22 cellular contexts compared by ENCODE assay signal in the genomic region with DNA sequence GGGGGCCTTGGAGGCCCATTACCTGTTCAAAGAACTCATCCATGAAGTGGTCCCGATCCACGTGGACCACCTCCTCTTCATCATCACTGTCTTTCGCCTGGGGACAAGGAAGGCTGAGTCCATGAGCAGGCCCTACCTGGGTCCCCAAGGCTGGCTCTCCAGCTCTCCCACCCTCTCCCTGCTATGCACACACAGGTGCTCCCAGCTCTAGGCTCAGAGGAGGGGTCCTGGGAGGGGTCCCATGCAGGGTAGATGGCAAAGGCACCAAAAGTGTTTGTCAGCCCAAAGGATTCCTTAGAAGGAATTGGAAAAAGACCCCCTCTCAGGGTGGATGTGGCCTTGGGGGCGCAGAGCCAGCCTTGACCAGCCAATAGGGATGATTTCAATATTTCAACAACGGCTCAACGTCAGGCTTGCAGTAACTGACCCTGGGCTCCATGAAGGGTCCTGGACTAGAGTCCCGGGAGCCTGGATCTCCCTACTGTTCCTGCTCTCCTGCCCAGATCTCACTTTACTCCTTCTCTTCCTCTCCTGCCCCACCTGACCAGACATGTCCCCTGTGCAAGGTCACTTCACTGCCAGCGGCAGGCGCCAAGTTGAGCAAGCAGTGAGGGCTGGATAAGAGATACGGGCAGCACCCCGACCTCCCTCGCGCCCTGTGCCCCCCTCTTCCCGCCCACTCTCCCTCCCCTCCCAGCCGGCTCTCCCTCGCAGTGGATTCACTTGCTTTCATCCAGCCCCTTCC. TPM values are rescaled to one million over a fixed set of nuclear protein-coding genes. Genes with fewer than 3 reads are reported as not detected.
A peak's percentile ranks its signal among the peaks of the same experiment; 100 is the strongest.
DNase-seq lines count a peak whose midpoint lies in the region; ATAC-seq, FAIRE-seq and TF ChIP-seq lines count a peak whose summit lies in the region.
"Had no signal": no experiment of that assay in that cellular context is flagged by ENCODE, and none has a peak within 500 bp of the region (broad histone marks: within the 10 kb centered on the region; RNA-seq: fewer than 3 reads in every experiment).

No MANE protein-coding gene starts in this region.

- no peak for TF ChIP-seq EP300 in K562 (IDR thresholded peaks at IDR 0.05; ENCODE audit: low read length)
- no peak for TF ChIP-seq EP300 in suprapubic skin (IDR thresholded peaks at IDR 0.05)

- H3K4me1 ChIP-seq in K562 (replicated peaks in 1 of 2; ENCODE audit: control insufficient read depth in 2 of 2, insufficient read depth in 2 of 2, low read length in 2 of 2) = peaks cover 37 to 44% of the 10 kb centered on the region in 2 experiments
- peaks cover 41% of the 10 kb centered on the region for H3K4me1 ChIP-seq in keratinocyte (ENCODE audit: control insufficient read depth, extremely low read depth, insufficient read depth, low read length)
- H3K4me1 ChIP-seq in suprapubic skin = peaks cover 48% of the 10 kb centered on the region
- H3K4me1 ChIP-seq: prostate gland had no signal

- DNase-seq in K562 (ENCODE audit: extremely low read depth in 1 of 4, low spot score in 3 of 4) (peak in 1 of 4 experiments; percentile 44), keratinocyte (ENCODE audit: low read depth, low spot score) (no peak), suprapubic skin (ENCODE audit: low spot score in 2 of 2) (no peak), Kasumi-1 (lab: John Stamatoyannopoulos, UW) (no peak)
- no peak for DNase-seq in activated CD4-positive, CD25-positive, alpha-beta regulatory T cell (lab: John Stamatoyannopoulos, UW)
- DNase-seq: activated CD8-positive, alpha-beta T cell treated with anti-CD3 and anti-CD28 coated beads, Interleukin-2, amount 10 ng/mL, durations not matched to agents 7 days and 5 days; activated naive CD4-positive, alpha-beta T cell treated with Interleukin-2 at 50 U/mL for 16 hours; activated T-cell treated with anti-CD3 and anti-CD28 coated beads, Interleukin-2, amount 50 U/mL, for 1 hour; CD4-positive, alpha-beta T cell; DMS153; NCI-H1436; NCI-H526; RPMI8226; stimulated activated naive CD4-positive, alpha-beta T cell treated with Interleukin-2 at 50 U/mL for 16 hours; T-helper 9 cell had no signal

- intact Hi-C loops in K562 (cut with micrococcal nuclease) = no loop called here

- no peaks in the 10 kb centered on the region for H3K79me2 ChIP-seq in K562 (ENCODE audit: control insufficient read depth, insufficient read depth, low read length)
- H3K79me2 ChIP-seq in keratinocyte (ENCODE audit: control insufficient read depth, insufficient read depth, low read length) = no peaks in the 10 kb centered on the region

- no peak for ATAC-seq in K562
- ATAC-seq: activated CD4-positive, CD25-positive, alpha-beta regulatory T cell treated with anti-CD3 and anti-CD28 coated beads, Interleukin-2, amount 50 U/mL, for 24 hours; activated CD8-positive, alpha-beta T cell treated with anti-CD3 and anti-CD28 coated beads, Interleukin-2, amount 10 ng/mL, durations not matched to agents 7 days and 5 days; natural killer cell treated with Interleukin-12 subunit alpha and Interleukin-12 subunit beta and Interleukin-15 and Interleukin-18, amount 100 ng/mL, for 72 hours had no signal

- H3K36me3 ChIP-seq in K562 (ENCODE audit: control insufficient read depth, insufficient read depth, low read length) = no peaks in the 10 kb centered on the region
- H3K36me3 ChIP-seq in keratinocyte (ENCODE audit: control insufficient read depth in 2 of 2, extremely low read depth in 1 of 2, insufficient read depth in 2 of 2, low read length in 2 of 2) = no peaks in the 10 kb centered on the region
- no peaks in the 10 kb centered on the region for H3K36me3 ChIP-seq in suprapubic skin
- H3K36me3 ChIP-seq: esophagus muscularis mucosa, prostate gland, tibial nerve had no signal

- H3K27me3 ChIP-seq in K562 (ENCODE audit: control insufficient read depth in 2 of 2, insufficient read depth in 2 of 2, low read length in 2 of 2) (no peaks in the 10 kb centered on the region), keratinocyte (ENCODE audit: control insufficient read depth, extremely low read depth, insufficient read depth, low read length) (no peaks in the 10 kb centered on the region), suprapubic skin (no peaks in the 10 kb centered on the region)
- H3K27me3 ChIP-seq: tibial nerve had no signal

- H3K4me3 ChIP-seq in K562 = no peak overlapping the region
- H3K4me3 ChIP-seq in keratinocyte (ENCODE audit: control insufficient read depth in 2 of 3, extremely low read depth in 1 of 3, insufficient read depth in 2 of 3, low read depth in 1 of 3, low read length in 3 of 3) = peak overlapping the region in 2 of 3 experiments; percentile 16 to 19
- H3K4me3 ChIP-seq in suprapubic skin = peak overlapping the region; percentile 21
- H3K4me3 ChIP-seq: esophagus muscularis mucosa, prostate gland, tibial nerve had no signal

- H3K9me1 ChIP-seq in K562 (ENCODE audit: control insufficient read depth, insufficient read depth, low read length) (no peaks in the 10 kb centered on the region), keratinocyte (ENCODE audit: control insufficient read depth, extremely low read depth, insufficient read depth, low read length) (peaks cover 3% of the 10 kb centered on the region)

- CTCF ChIA-PET in K562 (lab: Yijun Ruan, JAX; ENCODE audit: low intra/inter-chr PET ratio) = no interaction called here

- no TSS peak for BruUV-seq in K562 (replicated peaks; lab: Mats Ljungman, UMichigan)

- no peak overlapping the region for H3K4me2 ChIP-seq in K562 (ENCODE audit: insufficient read depth, low read length)
- H3K4me2 ChIP-seq in keratinocyte (ENCODE audit: control insufficient read depth, extremely low read depth, insufficient read depth, low read depth, low read length) = peak overlapping the region; percentile 56

- no peak for TF ChIP-seq CTCF in K562 (IDR thresholded peaks at IDR 0.05 in 2 of 3, conservative IDR thresholded peaks at IDR 0.05 in 1 of 3; ENCODE audit: insufficient read depth in 2 of 3, low read depth in 1 of 3, low read length in 3 of 3)
- no peak for TF ChIP-seq CTCF in keratinocyte (optimal IDR thresholded peaks at IDR 0.05 in 1 of 3, IDR thresholded peaks at IDR 0.05 in 1 of 3, conservative IDR thresholded peaks at IDR 0.05 in 1 of 3; ENCODE audit: extremely low read depth in 1 of 3, insufficient read depth in 2 of 3, low read length in 3 of 3)
- no peak for TF ChIP-seq CTCF in suprapubic skin (IDR thresholded peaks at IDR 0.05)

- peak overlapping the region in 1 of 2 experiments; percentile 82; a peak in 1 of 4 replicates for H3K9ac ChIP-seq in K562 (ENCODE audit: insufficient read depth in 1 of 2, low read depth in 2 of 2, low read length in 2 of 2)
- H3K9ac ChIP-seq in keratinocyte (ENCODE audit: control insufficient read depth, extremely low read depth, insufficient read depth, low read length) = no peak overlapping the region

- H3K27ac ChIP-seq in K562 (ENCODE audit: extremely low read depth, low read depth, low read length) (no peak overlapping the region), keratinocyte (ENCODE audit: control insufficient read depth, insufficient read depth, low read length) (no peak overlapping the region), suprapubic skin (peak overlapping the region; percentile 62)
- H3K27ac ChIP-seq: esophagus muscularis mucosa, tibial nerve had no signal

- no peaks in the 10 kb centered on the region for H3K9me3 ChIP-seq in K562 (replicated peaks; ENCODE audit: control insufficient read depth, insufficient read depth, low read depth, low read length)
- no peaks in the 10 kb centered on the region for H3K9me3 ChIP-seq in keratinocyte (ENCODE audit: control insufficient read depth, low read depth, low read length)
- H3K9me3 ChIP-seq in suprapubic skin = no peaks in the 10 kb centered on the region
- H3K9me3 ChIP-seq: esophagus muscularis mucosa, prostate gland, tibial nerve had no signal

- peak overlapping the region; percentile 20; the same call in 1 of the 2 replicates for H2AFZ ChIP-seq in K562 (ENCODE audit: low read depth, low read length)
- H2AFZ ChIP-seq in keratinocyte (ENCODE audit: control insufficient read depth, low read length) = peak overlapping the region; percentile 44

- FAIRE-seq in K562 (lab: Jason Lieb, UNC) (no peak), keratinocyte (lab: Jason Lieb, UNC) (no peak)
- FAIRE-seq: G401.6 had no signal

- dilution Hi-C loops in keratinocyte (cut with MboI; ENCODE audit: extremely low pct_ligation_motif_present, low sequenced_read_pairs) = no loop called here

- TF ChIP-seq POLR2A in K562 (conservative IDR thresholded peaks at IDR 0.05) (no peak), suprapubic skin (IDR thresholded peaks at IDR 0.05) (no peak)

- 43% methylated on average over 8 of the region's 16 CpGs for WGBS in K562 (ENCODE audit: insufficient coverage, low coverage, missing lambda C conversion rate)
- WGBS in suprapubic skin = 44% methylated on average over 16 of the region's 16 CpGs

- POLR2A ChIA-PET in K562 (lab: Yijun Ruan, JAX) = interaction anchor here (0.7 to 2.1 kb wide), 2 partner anchors 178 to 201 kb away, joined by 3 to 13 read pairs; a partner anchor contains a TSS

- in situ Hi-C loops in K562 (cut with MboI) = no loop called here

- H4K20me1 ChIP-seq in K562 (replicated peaks; ENCODE audit: control insufficient read depth, insufficient read depth, low read length) (no peaks in the 10 kb centered on the region), keratinocyte (ENCODE audit: control insufficient read depth, extremely low read depth, insufficient read depth, low read length) (no peaks in the 10 kb centered on the region)

- no peak for TF ChIP-seq RAD21 in K562 (CRISPR knock-in tag; conservative IDR thresholded peaks at IDR 0.05 in 1 of 2, IDR thresholded peaks at IDR 0.05 in 1 of 2)

RNA-seq across cellular contexts. Expression of a gene that starts 8.8 kb away (rescaled TPM):
- 15.5 and 33.2 TPM in 2 replicates for total RNA-seq in K562 (2011; cell fraction: chromatin; rRNA removed; ENCODE audit: low replicate concordance)
- 14.7 and 18.7 TPM in 2 replicates for total RNA-seq in K562 (2011; cell fraction: nucleolus; rRNA removed)
- 20.5 and 24.8 TPM in 2 replicates for total RNA-seq in K562 (2011; cell fraction: nucleoplasm; rRNA removed)
- 0.78 and 0.86 TPM in 2 replicates for total RNA-seq in K562 (2014; rRNA removed)
- 0.73 and 0.80 TPM in 2 replicates for total RNA-seq in K562 (2014; rRNA removed; fragmentation: Illumina TruSeq; extraction: Trizol)
- total RNA-seq in K562 (2015; rRNA removed; fragmentation: Illumina TruSeq; extraction: Trizol) = 0.79 and 1.1 TPM in 2 replicates
- total RNA-seq in K562 (2021) = 1.5 and 2.5 TPM in 2 replicates
- 1.2 and 3.0 TPM in 2 replicates for polyA plus RNA-seq in K562 (2011; rRNA removed)
- polyA plus RNA-seq in K562 (2011; cell fraction: cytosol; rRNA removed) = 1.3 and 2.3 TPM in 2 replicates
- polyA plus RNA-seq in K562 (2011; cell fraction: nucleus; rRNA removed) = 13.0 and 14.6 TPM in 2 replicates
- 1.4 and 2.7 TPM in 2 replicates for polyA plus RNA-seq in K562 (2012)
- polyA plus RNA-seq in K562 (2014; fragmentation: Illumina TruSeq; extraction: Trizol) = 0.80 and 1.6 TPM in 2 replicates
- under 1 TPM; 0.07 to 0.08 TPM for polyA plus RNA-seq in K562 (2014; fragmentation: Nextera tagmentation; extraction: Ambion mirVana)
- 1.2 and 2.1 TPM in 2 replicates for polyA plus RNA-seq in K562 (2014; rRNA removed)
- 3.0 and 6.1 TPM in 2 replicates for polyA minus RNA-seq in K562 (2011; rRNA and poly(A)+ RNA removed)
- 2.7 and 3.6 TPM in 2 replicates for polyA minus RNA-seq in K562 (2011; cell fraction: cytosol; rRNA and poly(A)+ RNA removed)
- polyA minus RNA-seq in K562 (2011; cell fraction: nucleus; rRNA and poly(A)+ RNA removed) = 5.5 and 8.1 TPM in 2 replicates
- polyA plus RNA-seq in keratinocyte = 0.34 to 0.55 TPM (median 0.50 TPM) in 3 replicates
- 1.2 TPM for polyA plus RNA-seq in keratinocyte (2011; ENCODE audit: low read depth)
- 0.19 and 0.44 TPM in 2 replicates for polyA plus RNA-seq in keratinocyte (2011; cell fraction: cytosol; rRNA removed)
- 3.5 and 5.4 TPM in 2 replicates for polyA plus RNA-seq in keratinocyte (2011; cell fraction: nucleus; rRNA removed)
- polyA plus RNA-seq in keratinocyte (2012; ENCODE audit: low replicate concordance) = 0.29 and 0.63 TPM in 2 replicates
- 0.63 to 3.0 TPM (median 0.70 TPM) in 3 replicates for polyA minus RNA-seq in keratinocyte
- 0.38 TPM for polyA minus RNA-seq in keratinocyte (2011; cell fraction: cytosol; rRNA and poly(A)+ RNA removed)
- polyA minus RNA-seq in keratinocyte (2011; cell fraction: nucleus; rRNA and poly(A)+ RNA removed) = 0.42 and 1.4 TPM in 2 replicates
- total RNA-seq in suprapubic skin = 1 to 10 TPM in 2 of 4 donors, under 1 TPM in 2; 0.55 to 3.5 (median 2.0) TPM
- total RNA-seq: skeletal muscle tissue had no signal

RNA-seq across cellular contexts. Expression of a gene that starts 16.7 kb away (rescaled TPM):
- 10.2 and 37.3 TPM in 2 replicates for total RNA-seq in K562 (2011; cell fraction: chromatin; rRNA removed; ENCODE audit: low replicate concordance)
- total RNA-seq in K562 (2011; cell fraction: nucleolus; rRNA removed) = 37.7 and 50.4 TPM in 2 replicates
- total RNA-seq in K562 (2011; cell fraction: nucleoplasm; rRNA removed) = 23.5 and 27.4 TPM in 2 replicates
- total RNA-seq in K562 (2014; rRNA removed) (49.1 and 61.1 TPM in 2 replicates), K562 (2014; rRNA removed; fragmentation: Illumina TruSeq; extraction: Trizol) (7.6 and 10.0 TPM in 2 replicates), K562 (2015; rRNA removed; fragmentation: Illumina TruSeq; extraction: Trizol) (23.6 and 24.1 TPM in 2 replicates), K562 (2021) (43.5 and 51.9 TPM in 2 replicates), suprapubic skin (10 to 100 TPM; 13.2 to 20.8 (median 16.0) TPM)
- polyA plus RNA-seq in K562 (2011; rRNA removed) (10.7 and 24.4 TPM in 2 replicates), K562 (2014; fragmentation: Illumina TruSeq; extraction: Trizol) (23.0 and 30.5 TPM in 2 replicates), K562 (2014; fragmentation: Nextera tagmentation; extraction: Ambion mirVana) (1 to 10 TPM; 5.4 to 6.7 TPM), K562 (2014; rRNA removed) (39.3 and 43.9 TPM in 2 replicates), keratinocyte (2.0 to 3.5 TPM (median 2.4 TPM) in 3 replicates)
- polyA plus RNA-seq in K562 (2011; cell fraction: cytosol; rRNA removed) = 30.3 and 36.8 TPM in 2 replicates
- polyA plus RNA-seq in K562 (2011; cell fraction: nucleus; rRNA removed) = 40.7 and 47.2 TPM in 2 replicates
- polyA plus RNA-seq in K562 (2012) = 27.3 and 32.5 TPM in 2 replicates
- 4.3 and 5.1 TPM in 2 replicates for polyA minus RNA-seq in K562 (2011; rRNA and poly(A)+ RNA removed)
- 8.5 and 17.7 TPM in 2 replicates for polyA minus RNA-seq in K562 (2011; cell fraction: cytosol; rRNA and poly(A)+ RNA removed)
- polyA minus RNA-seq in K562 (2011; cell fraction: nucleus; rRNA and poly(A)+ RNA removed) = 3.9 and 6.8 TPM in 2 replicates
- polyA plus RNA-seq in keratinocyte (2011; ENCODE audit: low read depth) = 1.6 TPM
- polyA plus RNA-seq in keratinocyte (2011; cell fraction: cytosol; rRNA removed) = 1.6 and 2.9 TPM in 2 replicates
- 3.9 and 4.7 TPM in 2 replicates for polyA plus RNA-seq in keratinocyte (2011; cell fraction: nucleus; rRNA removed)
- polyA plus RNA-seq in keratinocyte (2012; ENCODE audit: low replicate concordance) = 2.1 and 6.1 TPM in 2 replicates
- 2.4 to 3.8 TPM (median 2.4 TPM) in 3 replicates for polyA minus RNA-seq in keratinocyte
- 3.5 TPM for polyA minus RNA-seq in keratinocyte (2011; cell fraction: cytosol; rRNA and poly(A)+ RNA removed)
- 1.8 and 2.1 TPM in 2 replicates for polyA minus RNA-seq in keratinocyte (2011; cell fraction: nucleus; rRNA and poly(A)+ RNA removed)

RNA-seq across cellular contexts. Expression of a gene that starts 31.7 kb away (rescaled TPM):
- 37.7 and 76.5 TPM in 2 replicates for total RNA-seq in K562 (2011; cell fraction: chromatin; rRNA removed; ENCODE audit: low replicate concordance)
- 42.2 and 47.4 TPM in 2 replicates for total RNA-seq in K562 (2011; cell fraction: nucleolus; rRNA removed)
- 37.8 and 42.9 TPM in 2 replicates for total RNA-seq in K562 (2011; cell fraction: nucleoplasm; rRNA removed)
- total RNA-seq in K562 (2014; rRNA removed) (20.7 and 22.5 TPM in 2 replicates), K562 (2014; rRNA removed; fragmentation: Illumina TruSeq; extraction: Trizol) (11.6 and 13.0 TPM in 2 replicates), K562 (2015; rRNA removed; fragmentation: Illumina TruSeq; extraction: Trizol) (20.3 and 21.5 TPM in 2 replicates), K562 (2021) (32.1 and 45.8 TPM in 2 replicates), suprapubic skin (100 to 1,000 TPM in 1 of 4 donors, 10 to 100 TPM in 3; 32.5 to 118 (median 47.8) TPM)
- polyA plus RNA-seq in K562 (2011; rRNA removed) (26.9 and 29.6 TPM in 2 replicates), K562 (2014; fragmentation: Illumina TruSeq; extraction: Trizol) (30.6 and 36.8 TPM in 2 replicates), K562 (2014; fragmentation: Nextera tagmentation; extraction: Ambion mirVana) (1 to 10 TPM; 3.2 to 7.4 TPM), K562 (2014; rRNA removed) (42.6 and 48.0 TPM in 2 replicates), keratinocyte (43.6 to 51.1 TPM (median 48.3 TPM) in 3 replicates)
- 27.4 and 36.6 TPM in 2 replicates for polyA plus RNA-seq in K562 (2011; cell fraction: cytosol; rRNA removed)
- polyA plus RNA-seq in K562 (2011; cell fraction: nucleus; rRNA removed) = 78.8 and 87.4 TPM in 2 replicates
- polyA plus RNA-seq in K562 (2012) = 50.6 and 58.7 TPM in 2 replicates
- polyA minus RNA-seq in K562 (2011; rRNA and poly(A)+ RNA removed) = 18.1 and 24.6 TPM in 2 replicates
- 15.8 and 19.9 TPM in 2 replicates for polyA minus RNA-seq in K562 (2011; cell fraction: cytosol; rRNA and poly(A)+ RNA removed)
- polyA minus RNA-seq in K562 (2011; cell fraction: nucleus; rRNA and poly(A)+ RNA removed) = 11.7 and 19.1 TPM in 2 replicates
- 139 TPM for polyA plus RNA-seq in keratinocyte (2011; ENCODE audit: low read depth)
- 33.8 and 46.2 TPM in 2 replicates for polyA plus RNA-seq in keratinocyte (2011; cell fraction: cytosol; rRNA removed)
- 96.7 and 114 TPM in 2 replicates for polyA plus RNA-seq in keratinocyte (2011; cell fraction: nucleus; rRNA removed)
- polyA plus RNA-seq in keratinocyte (2012; ENCODE audit: low replicate concordance) = 59.5 and 62.0 TPM in 2 replicates
- 33.7 to 63.9 TPM (median 36.5 TPM) in 3 replicates for polyA minus RNA-seq in keratinocyte
- polyA minus RNA-seq in keratinocyte (2011; cell fraction: cytosol; rRNA and poly(A)+ RNA removed) = 46.0 TPM
- polyA minus RNA-seq in keratinocyte (2011; cell fraction: nucleus; rRNA and poly(A)+ RNA removed) = 18.5 and 24.1 TPM in 2 replicates

RNA-seq across cellular contexts. Expression of a gene that starts 44.1 kb away (rescaled TPM):
- total RNA-seq in K562 (2011; cell fraction: chromatin; rRNA removed; ENCODE audit: low replicate concordance) = 24.2 and 49.1 TPM in 2 replicates
- 22.3 and 24.7 TPM in 2 replicates for total RNA-seq in K562 (2011; cell fraction: nucleolus; rRNA removed)
- 17.1 and 19.1 TPM in 2 replicates for total RNA-seq in K562 (2011; cell fraction: nucleoplasm; rRNA removed)
- total RNA-seq in K562 (2014; rRNA removed) (4.2 and 7.9 TPM in 2 replicates), K562 (2014; rRNA removed; fragmentation: Illumina TruSeq; extraction: Trizol) (2.0 and 2.5 TPM in 2 replicates), K562 (2015; rRNA removed; fragmentation: Illumina TruSeq; extraction: Trizol) (4.6 and 5.7 TPM in 2 replicates), K562 (2021) (30.2 and 36.0 TPM in 2 replicates), suprapubic skin (10 to 100 TPM; 12.5 to 14.7 (median 13.7) TPM)
- polyA plus RNA-seq in K562 (2011; rRNA removed) (2.2 and 3.0 TPM in 2 replicates), K562 (2014; fragmentation: Illumina TruSeq; extraction: Trizol) (15.0 and 20.1 TPM in 2 replicates), K562 (2014; fragmentation: Nextera tagmentation; extraction: Ambion mirVana) (under 1 TPM; 0.08 to 0.14 TPM), K562 (2014; rRNA removed) (15.5 and 16.9 TPM in 2 replicates), keratinocyte (0.94 to 3.7 TPM (median 1.1 TPM) in 3 replicates)
- 1.6 and 2.3 TPM in 2 replicates for polyA plus RNA-seq in K562 (2011; cell fraction: cytosol; rRNA removed)
- polyA plus RNA-seq in K562 (2011; cell fraction: nucleus; rRNA removed) = 15.4 and 22.7 TPM in 2 replicates
- 17.4 and 52.0 TPM in 2 replicates for polyA plus RNA-seq in K562 (2012)
- polyA minus RNA-seq in K562 (2011; rRNA and poly(A)+ RNA removed) = 1.7 and 2.1 TPM in 2 replicates
- polyA minus RNA-seq in K562 (2011; cell fraction: cytosol; rRNA and poly(A)+ RNA removed) = 10.0 and 10.3 TPM in 2 replicates
- 6.1 and 8.6 TPM in 2 replicates for polyA minus RNA-seq in K562 (2011; cell fraction: nucleus; rRNA and poly(A)+ RNA removed)
- polyA plus RNA-seq in keratinocyte (2011; ENCODE audit: low read depth) = 3.0 TPM
- polyA plus RNA-seq in keratinocyte (2011; cell fraction: cytosol; rRNA removed) = 1.4 and 2.1 TPM in 2 replicates
- 8.9 and 11.2 TPM in 2 replicates for polyA plus RNA-seq in keratinocyte (2011; cell fraction: nucleus; rRNA removed)
- polyA plus RNA-seq in keratinocyte (2012; ENCODE audit: low replicate concordance) = 4.7 and 10.9 TPM in 2 replicates
- 1.5 to 17.4 TPM (median 2.2 TPM) in 3 replicates for polyA minus RNA-seq in keratinocyte
- 2.5 TPM for polyA minus RNA-seq in keratinocyte (2011; cell fraction: cytosol; rRNA and poly(A)+ RNA removed)
- 3.7 and 5.2 TPM in 2 replicates for polyA minus RNA-seq in keratinocyte (2011; cell fraction: nucleus; rRNA and poly(A)+ RNA removed)

RNA-seq across cellular contexts. Expression of a gene that starts 52.8 kb away (rescaled TPM):
- total RNA-seq in K562 (2011; cell fraction: chromatin; rRNA removed; ENCODE audit: low replicate concordance) = 12.4 and 41.2 TPM in 2 replicates
- total RNA-seq in K562 (2011; cell fraction: nucleolus; rRNA removed) = 46.8 and 54.4 TPM in 2 replicates
- total RNA-seq in K562 (2011; cell fraction: nucleoplasm; rRNA removed) = 36.7 and 43.2 TPM in 2 replicates
- 19.0 and 23.5 TPM in 2 replicates for total RNA-seq in K562 (2014; rRNA removed)
- total RNA-seq in K562 (2014; rRNA removed; fragmentation: Illumina TruSeq; extraction: Trizol) = 6.3 and 7.8 TPM in 2 replicates
- total RNA-seq in K562 (2015; rRNA removed; fragmentation: Illumina TruSeq; extraction: Trizol) = 12.4 and 12.9 TPM in 2 replicates
- 21.9 and 23.3 TPM in 2 replicates for total RNA-seq in K562 (2021)
- polyA plus RNA-seq in K562 (2011; rRNA removed) = 15.8 and 29.7 TPM in 2 replicates
- 44.9 and 57.8 TPM in 2 replicates for polyA plus RNA-seq in K562 (2011; cell fraction: cytosol; rRNA removed)
- 25.0 and 28.3 TPM in 2 replicates for polyA plus RNA-seq in K562 (2011; cell fraction: nucleus; rRNA removed)
- 19.4 and 52.1 TPM in 2 replicates for polyA plus RNA-seq in K562 (2012)
- polyA plus RNA-seq in K562 (2014; fragmentation: Illumina TruSeq; extraction: Trizol) = 14.1 and 18.0 TPM in 2 replicates
- polyA plus RNA-seq in K562 (2014; fragmentation: Nextera tagmentation; extraction: Ambion mirVana) = 1 to 10 TPM; 4.9 to 5.8 TPM
- 16.5 and 19.0 TPM in 2 replicates for polyA plus RNA-seq in K562 (2014; rRNA removed)
- 12.8 and 14.8 TPM in 2 replicates for polyA minus RNA-seq in K562 (2011; rRNA and poly(A)+ RNA removed)
- polyA minus RNA-seq in K562 (2011; cell fraction: cytosol; rRNA and poly(A)+ RNA removed) = 15.8 and 19.1 TPM in 2 replicates
- polyA minus RNA-seq in K562 (2011; cell fraction: nucleus; rRNA and poly(A)+ RNA removed) = 9.3 and 12.7 TPM in 2 replicates
- polyA plus RNA-seq in keratinocyte = 8.1 to 12.7 TPM (median 10.8 TPM) in 3 replicates
- polyA plus RNA-seq in keratinocyte (2011; ENCODE audit: low read depth) = 2.3 TPM
- polyA plus RNA-seq in keratinocyte (2011; cell fraction: cytosol; rRNA removed) = 10.3 and 13.2 TPM in 2 replicates
- 16.6 and 23.6 TPM in 2 replicates for polyA plus RNA-seq in keratinocyte (2011; cell fraction: nucleus; rRNA removed)
- polyA plus RNA-seq in keratinocyte (2012; ENCODE audit: low replicate concordance) = 8.0 and 11.6 TPM in 2 replicates
- polyA minus RNA-seq in keratinocyte = 11.8 to 14.7 TPM (median 13.6 TPM) in 3 replicates
- polyA minus RNA-seq in keratinocyte (2011; cell fraction: cytosol; rRNA and poly(A)+ RNA removed) = 10.6 TPM
- polyA minus RNA-seq in keratinocyte (2011; cell fraction: nucleus; rRNA and poly(A)+ RNA removed) = 12.5 and 14.9 TPM in 2 replicates
- total RNA-seq in suprapubic skin = 10 to 100 TPM; 25.7 to 41.0 (median 32.7) TPM
